ENCODE assay signal across 20 cellular contexts in genomic region chr4:142697928-142698327, GRCh38.
"Had no signal": no experiment of that assay in that cellular context is flagged by ENCODE, and none has a peak within 500 bp of the region (broad histone marks: within the 10 kb centered on the region; RNA-seq: fewer than 3 reads in every experiment).

No MANE protein-coding gene starts in this region.

- H3K4me3 Mint-ChIP-seq: activated CD4-positive, alpha-beta T cell treated with anti-CD3 and anti-CD28 coated beads, Interleukin-2, amount 10 ng/mL, durations not matched to agents 24 days and 14 days; effector memory CD8-positive, alpha-beta T cell; natural killer cell treated with Interleukin-12 subunit alpha and Interleukin-12 subunit beta and Interleukin-15 and Interleukin-18, amount 100 ng/mL, for 72 hours; T-helper 1 cell treated with Interleukin-12 subunit alpha and Interleukin-12 subunit beta and Interleukin-4 antibody, amounts not matched to agents 30 μg/mL and 1 μg/mL, for 36 hours had no signal

- H3K27ac ChIP-seq: esophagus muscularis mucosa, left ventricle myocardium inferior, testis, uterus had no signal

- H3K27me3 Mint-ChIP-seq: activated CD4-positive, alpha-beta T cell treated with anti-CD3 and anti-CD28 coated beads, Interleukin-2, amount 10 ng/mL, durations not matched to agents 24 days and 14 days; effector memory CD8-positive, alpha-beta T cell; natural killer cell treated with Interleukin-12 subunit alpha and Interleukin-12 subunit beta and Interleukin-15 and Interleukin-18, amount 100 ng/mL, for 72 hours; progenitor cell of endocrine pancreas had no signal

- ATAC-seq: activated CD4-positive, CD25-positive, alpha-beta regulatory T cell treated with anti-CD3 and anti-CD28 coated beads, Interleukin-2, amount 50 U/mL, for 24 hours; activated naive CD4-positive, alpha-beta T cell treated with anti-CD3 and anti-CD28 coated beads, Interleukin-2, amount 50 U/mL, for 72 hours; activated T-cell treated with anti-CD3 and anti-CD28 coated beads, Interleukin-2, amount 50 U/mL, for 4 hours; effector memory CD8-positive, alpha-beta T cell; natural killer cell treated with Interleukin-12 subunit alpha and Interleukin-12 subunit beta and Interleukin-15 and Interleukin-18, amount 100 ng/mL, for 72 hours had no signal

- H3K9me3 ChIP-seq: esophagus muscularis mucosa, left ventricle myocardium inferior, spleen, testis, uterus had no signal

- H3K4me3 ChIP-seq: esophagus muscularis mucosa, left ventricle myocardium inferior, spleen, testis, uterus had no signal

- H3K4me1 ChIP-seq: spleen, testis, uterus had no signal

- H3K36me3 Mint-ChIP-seq: natural killer cell treated with Interleukin-12 subunit alpha and Interleukin-12 subunit beta and Interleukin-15 and Interleukin-18, amount 100 ng/mL, for 72 hours had no signal

- H3K36me3 ChIP-seq: esophagus muscularis mucosa, left ventricle myocardium inferior, spleen, uterus had no signal

- DNase-seq: activated CD8-positive, alpha-beta memory T cell treated with anti-CD3 and anti-CD28 coated beads for 24 hours; activated CD8-positive, alpha-beta memory T cell treated with anti-CD3 and anti-CD28 coated beads, Interleukin-2, amount 50 U/mL, for 4 hours; activated effector memory CD4-positive, alpha-beta T cell treated with Interleukin-2 at 50 U/mL for 16 hours; activated T-cell treated with anti-CD3 and anti-CD28 coated beads, Interleukin-2, amount 50 U/mL, for 4 hours; central memory CD4-positive, alpha-beta T cell; effector memory CD8-positive, alpha-beta T cell; hypothalamus; left ventricle myocardium inferior; retina; spleen; stimulated activated CD4-positive, alpha-beta T cell treated with anti-CD3 and anti-CD28 coated beads, Interleukin-4, amount 100 ng/mL, for 1 hour; testis; uterus had no signal

- H3K27me3 ChIP-seq: esophagus muscularis mucosa, spleen, testis, uterus had no signal

- H3K27ac Mint-ChIP-seq: natural killer cell treated with Interleukin-12 subunit alpha and Interleukin-12 subunit beta and Interleukin-15 and Interleukin-18, amount 100 ng/mL, for 72 hours; progenitor cell of endocrine pancreas; T-helper 1 cell treated with Interleukin-12 subunit alpha and Interleukin-12 subunit beta and Interleukin-4 antibody, amounts not matched to agents 30 μg/mL and 1 μg/mL, for 36 hours had no signal

- H3K9me3 Mint-ChIP-seq: activated T-cell treated with anti-CD3 and anti-CD28 coated beads, Interleukin-2, amount 50 U/mL, for 4 hours; effector memory CD8-positive, alpha-beta T cell; natural killer cell treated with Interleukin-12 subunit alpha and Interleukin-12 subunit beta and Interleukin-15 and Interleukin-18, amount 100 ng/mL, for 72 hours had no signal
